Comparison of ENCODE assay signal across 8 cellular contexts in genomic region chr2:160224060-160224459, GRCh38. TPM values are rescaled to one million over a fixed set of nuclear protein-coding genes. Genes with fewer than 3 reads are reported as not detected.
DNase-seq lines count a peak whose midpoint lies in the region; ATAC-seq, FAIRE-seq and TF ChIP-seq lines count a peak whose summit lies in the region.

No MANE protein-coding gene starts in this region.

- BruUV-seq in endothelial cell of umbilical vein (replicated peaks; lab: Mats Ljungman, UMichigan), result no TSS peak

- H3K27ac ChIP-seq in RWPE1, result peak overlapping the region; percentile 99
- peak overlapping the region; percentile 95 for H3K27ac ChIP-seq in endothelial cell of umbilical vein (ENCODE audit: insufficient read depth, low read depth, low read length)

- H3K79me2 ChIP-seq in endothelial cell of umbilical vein (ENCODE audit: control insufficient read depth, insufficient read depth, low read length), result no peaks in the 10 kb centered on the region

- intact Hi-C loops in endothelial cell of umbilical vein (cut with micrococcal nuclease), result loop anchor here (1.0 kb wide), 1 partner anchor 14 kb away; no protein-coding TSS in a partner anchor

- peaks cover 80% of the 10 kb centered on the region for H3K4me1 ChIP-seq in endothelial cell of umbilical vein (ENCODE audit: control insufficient read depth, extremely low read depth, insufficient read depth, low read length)

- peak overlapping the region; percentile 90 for H3K4me2 ChIP-seq in endothelial cell of umbilical vein (ENCODE audit: insufficient read depth, low read length)

- ATAC-seq in GM18511 (IDR thresholded peaks at IDR 0.05; ENCODE audit: unreplicated experiment) (peak; percentile 96), HG02852 (IDR thresholded peaks at IDR 0.05; ENCODE audit: unreplicated experiment) (peak; percentile 94)

- dilution Hi-C loops in endothelial cell of umbilical vein (cut with MboI; ENCODE audit: extremely low pct_ligation_motif_present, low sequenced_read_pairs), result no loop called here

- H3K36me3 ChIP-seq in endothelial cell of umbilical vein (ENCODE audit: control insufficient read depth in 2 of 2, extremely low read depth in 1 of 2, insufficient read depth in 2 of 2, low read length in 2 of 2), result no peaks in the 10 kb centered on the region

- TF ChIP-seq CTCF in RWPE1 (conservative IDR thresholded peaks at IDR 0.05; ENCODE audit: low read depth), result no peak
- no peak for TF ChIP-seq CTCF in endothelial cell of umbilical vein (IDR thresholded peaks at IDR 0.05; ENCODE audit: extremely low read depth in 1 of 2, insufficient read depth in 1 of 2, low read depth in 1 of 2, low read length in 2 of 2)

- H3K9me1 ChIP-seq in endothelial cell of umbilical vein (replicated peaks; ENCODE audit: control insufficient read depth, extremely low read depth, insufficient read depth, low read length), result no peaks in the 10 kb centered on the region

- H2AFZ ChIP-seq in endothelial cell of umbilical vein (ENCODE audit: low read depth, low read length), result no peak overlapping the region

- no peaks in the 10 kb centered on the region for H4K20me1 ChIP-seq in endothelial cell of umbilical vein (replicated peaks; ENCODE audit: control insufficient read depth, extremely low read depth, insufficient read depth, low read length)

- peak overlapping the region; percentile 68 for H3K9ac ChIP-seq in endothelial cell of umbilical vein (replicated peaks; ENCODE audit: extremely low read depth, insufficient read depth, low read length)

- peak; percentile 90 for FAIRE-seq in endothelial cell of umbilical vein (lab: Jason Lieb, UNC)

- H3K9me3 ChIP-seq in endothelial cell of umbilical vein (replicated peaks; ENCODE audit: control insufficient read depth, insufficient read depth, low read length), result no peaks in the 10 kb centered on the region

- H3K4me3 ChIP-seq in endothelial cell of umbilical vein (replicated peaks in 1 of 3; ENCODE audit: insufficient read depth in 1 of 3, low read depth in 1 of 3, low read length in 3 of 3), result peak overlapping the region in 1 of 3 experiments; percentile 41

- DNase-seq in A172 (ENCODE audit: low spot score) (peak; percentile 97), RWPE1 (ENCODE audit: low spot score) (peak; percentile 93), endothelial cell of umbilical vein (ENCODE audit: low read depth, low spot score) (peak; percentile 87), DMS153 (lab: John Stamatoyannopoulos, UW) (no peak), foreskin melanocyte (no peak)
- DNase-seq in stimulated activated CD4-positive, alpha-beta T cell treated with anti-CD3 and anti-CD28 coated beads, Interleukin-4, amount 100 ng/mL, for 24 hours, result peak; percentile 50

- TF ChIP-seq POLR2A in endothelial cell of umbilical vein (IDR thresholded peaks at IDR 0.05; ENCODE audit: low read depth, low read length), result no peak

- CTCF ChIA-PET in RWPE1 (lab: Yijun Ruan, JAX) (interaction anchor here (0.6 to 0.9 kb wide), 2 partner anchors 12 to 43 kb away, joined by 3 read pairs; no protein-coding TSS in a partner anchor), endothelial cell of umbilical vein (lab: Charles Lee) (interaction anchor here (1.0 to 9.0 kb wide), 4 partner anchors 15 to 68 kb away, joined by 3 to 56 read pairs (median 4); no protein-coding TSS in a partner anchor)

- POLR2A ChIA-PET in RWPE1 (lab: Yijun Ruan, JAX; ENCODE audit: low non-redundant PET), result no interaction called here
- POLR2A ChIA-PET in endothelial cell of umbilical vein (lab: Charles Lee), result interaction anchor here (0.7 to 1.6 kb wide), 2 partner anchors 14 to 18 kb away, joined by 3 to 4 read pairs; no protein-coding TSS in a partner anchor

- no peaks in the 10 kb centered on the region for H3K27me3 ChIP-seq in endothelial cell of umbilical vein (ENCODE audit: control insufficient read depth in 2 of 2, insufficient read depth in 2 of 2, low read length in 2 of 2)

TF ChIP-seq in endothelial cell of umbilical vein, 7 proteins besides CTCF, POLR2A, EP300 and RAD21:
- TF ChIP-seq GATA2 (IDR thresholded peaks at IDR 0.05; ENCODE audit: insufficient read depth, insufficient read length, low read depth, low read length), result peak; percentile 17
- TF ChIP-seq EZH2 (IDR thresholded peaks at IDR 0.05; ENCODE audit: borderline replicate concordance, low read depth, low read length, severe bottlenecking), result no peak
- peak; percentile 100 for TF ChIP-seq JUN (IDR thresholded peaks at IDR 0.05; ENCODE audit: borderline replicate concordance, insufficient read depth, insufficient read length, low read depth)
- peak; percentile 100 for TF ChIP-seq FOS (IDR thresholded peaks at IDR 0.05; ENCODE audit: borderline replicate concordance, insufficient read depth, low read length)
- no peak for TF ChIP-seq MYC (IDR thresholded peaks at IDR 0.05; ENCODE audit: low read depth, low read length)
- TF ChIP-seq MAX (IDR thresholded peaks at IDR 0.05; ENCODE audit: insufficient read depth, insufficient read length), result no peak
- peak; percentile 10 for TF ChIP-seq POLR2AphosphoS5 (IDR thresholded peaks at IDR 0.05; ENCODE audit: insufficient read depth, low read depth, low read length)

RNA-seq across cellular contexts. Expression of gene ITGB6, which starts 24.0 kb away (rescaled TPM):
- total RNA-seq in A172 (2014; rRNA removed; shearing (Covaris generic)), result 0.29 and 1.00 TPM in 2 replicates
- not detected in 2 replicates for total RNA-seq in endothelial cell of umbilical vein
- polyA plus RNA-seq in endothelial cell of umbilical vein, result 0.03 and 0.05 TPM in 2 replicates
- polyA plus RNA-seq in endothelial cell of umbilical vein (2011; cell fraction: cytosol; rRNA removed), result 0.03 and 0.04 TPM in 2 replicates
- 0.11 and 0.13 TPM in 2 replicates for polyA plus RNA-seq in endothelial cell of umbilical vein (2011; cell fraction: nucleus; rRNA removed)
- 0.05 TPM in 2 replicates for polyA plus RNA-seq in endothelial cell of umbilical vein (2012)
- polyA minus RNA-seq in endothelial cell of umbilical vein, result not detected in 2 replicates
- polyA minus RNA-seq in endothelial cell of umbilical vein (2011; cell fraction: cytosol; rRNA and poly(A)+ RNA removed), result not detected
- polyA minus RNA-seq in endothelial cell of umbilical vein (2011; cell fraction: nucleus; rRNA and poly(A)+ RNA removed), result 0.14 TPM in 1 of 2 replicates, not detected in the other

Comparison
In these comparisons a context has a peak if more than half of its experiments do, and no peak if none do; other contexts are left out.
1. DNase-seq: peak in A172 (single experiment), RWPE1 (single experiment), endothelial cell of umbilical vein (single experiment) and stimulated activated CD4-positive, alpha-beta T cell treated with anti-CD3 and anti-CD28 coated beads, Interleukin-4, amount 100 ng/mL, for 24 hours (single experiment); none in DMS153 (single experiment) and foreskin melanocyte (single experiment).